In genomic region chr11:83156150-83156995, GRCh38 we compare ENCODE assay signal across 8 cellular contexts. TPM values are rescaled to one million over a fixed set of nuclear protein-coding genes. Genes with fewer than 3 reads are reported as not detected.
DNase-seq lines count a peak whose midpoint lies in the region; ATAC-seq, FAIRE-seq and TF ChIP-seq lines count a peak whose summit lies in the region.

No MANE protein-coding gene starts in this region.

- H3K27ac ChIP-seq in adrenal gland (peak overlapping the region; percentile 84 to 100 (median 90)), pancreas (peak overlapping the region; percentile 74 to 100 (median 88)), vagina (peak overlapping the region; percentile 99)

- TF ChIP-seq POLR2A in adrenal gland (IDR thresholded peaks at IDR 0.05), result peak in 1 of 2 donors; percentile 79
- peak; percentile 86 to 99 for TF ChIP-seq POLR2A in vagina (IDR thresholded peaks at IDR 0.05)

- no peaks in the 10 kb centered on the region for H3K27me3 ChIP-seq in adrenal gland
- no peaks in the 10 kb centered on the region for H3K27me3 ChIP-seq in pancreas
- H3K27me3 ChIP-seq in vagina, result no peaks in the 10 kb centered on the region

- peak; percentile 95 for ATAC-seq in HG02642 (IDR thresholded peaks at IDR 0.05; ENCODE audit: poor library complexity, unreplicated experiment)
- ATAC-seq in pancreas, result peak; percentile 84 to 91 (median 88)

- peak; percentile 99 for DNase-seq in GM12864 (ENCODE audit: low read depth)
- peak; percentile 100 for DNase-seq in NCI-H1105 (lab: John Stamatoyannopoulos, UW)
- DNase-seq in SKM-1 (lab: John Stamatoyannopoulos, UW; ENCODE audit: unreplicated experiment), result peak; percentile 100
- peak in 6 of 7 donors; percentile 98 to 100 (median 100) for DNase-seq in adrenal gland
- peak; percentile 99 for DNase-seq in cardiac septum (ENCODE audit: low spot score)
- DNase-seq in pancreas, result peak; percentile 89 to 99 (median 98)
- DNase-seq in vagina (ENCODE audit: extremely low spot score in 2 of 2), result peak; percentile 100

- peak overlapping the region; percentile 92 for H3K4me3 ChIP-seq in GM12864 (ENCODE audit: low read depth, low read length)
- H3K4me3 ChIP-seq in adrenal gland, result peak overlapping the region; percentile 16 to 83 (median 52)
- peak overlapping the region; percentile 19 to 54 (median 42) for H3K4me3 ChIP-seq in pancreas
- H3K4me3 ChIP-seq in vagina, result peak overlapping the region; percentile 79 to 93

- H3K36me3 ChIP-seq in adrenal gland (replicated peaks in 1 of 2) (no peaks in the 10 kb centered on the region), pancreas (no peaks in the 10 kb centered on the region), vagina (no peaks in the 10 kb centered on the region)

- WGBS in adrenal gland, 4 donors, result 0 to 1% (median 0%) methylated on average over 20 to 35 of the region's 35 CpGs
- 0 to 1% methylated on average over 35 of the region's 35 CpGs for WGBS in pancreas, 2 donors

- FAIRE-seq in pancreas (lab: Jason Lieb, UNC), result peak; percentile 96

- peaks cover 9 to 29% of the 10 kb centered on the region in 2 donors for H3K4me1 ChIP-seq in adrenal gland (replicated peaks in 1 of 2)
- peaks cover 0 to 13% (median 11%) of the 10 kb centered on the region in 3 donors for H3K4me1 ChIP-seq in pancreas
- H3K4me1 ChIP-seq in vagina, result peaks cover 27% of the 10 kb centered on the region

- H3K9me3 ChIP-seq in adrenal gland (replicated peaks in 1 of 3) (no peaks in the 10 kb centered on the region), pancreas (no peaks in the 10 kb centered on the region), vagina (no peaks in the 10 kb centered on the region)

- intact Hi-C loops in adrenal gland (cut with DNase I), result loop anchor here in 1 of 2 donors (10.0 kb wide), 1 partner anchor 252 kb away; the partner anchor contains the start of genes DDIAS and PRCP
- intact Hi-C loops in cardiac septum (cut with DNase I), result loop anchor here (2.0 to 5.0 kb wide), 3 partner anchors 38 to 256 kb away; partner anchors contain the start of genes DDIAS and PRCP
- intact Hi-C loops in pancreas (cut with DNase I), result no loop called here
- intact Hi-C loops in vagina (cut with DNase I), result loop anchor here (2.0 kb wide), 1 partner anchor 86 kb away; the partner anchor contains the start of gene RAB30

- TF ChIP-seq CTCF in GM12864 (IDR thresholded peaks at IDR 0.05; ENCODE audit: low read depth, low read length, missing control alignments) (no peak), adrenal gland (IDR thresholded peaks at IDR 0.05) (no peak), pancreas (IDR thresholded peaks at IDR 0.05) (no peak), vagina (IDR thresholded peaks at IDR 0.05) (no peak)

RNA-seq across cellular contexts. Expression of gene PCF11, which starts 0.6 kb away (rescaled TPM):
- total RNA-seq in adrenal gland (10 to 100 TPM; 20.2 to 62.8 (median 47.3) TPM), cardiac septum (26.6 TPM), pancreas (10 to 100 TPM; 18.4 to 34.3 (median 25.3) TPM), vagina (102 TPM)
- polyA plus RNA-seq in adrenal gland (10 to 100 TPM; 40.0 to 46.9 (median 46.8) TPM), pancreas (10 to 100 TPM; 23.5 to 31.2 TPM)

RNA-seq across cellular contexts. Expression of gene ANKRD42, which starts 37.1 kb away (rescaled TPM):
- total RNA-seq in adrenal gland (10 to 100 TPM; 15.3 to 34.3 (median 25.9) TPM), cardiac septum (6.0 TPM), pancreas (1 to 10 TPM; 4.1 to 8.1 (median 5.3) TPM), vagina (10.3 TPM)
- polyA plus RNA-seq in adrenal gland (10 to 100 TPM in 2 of 3 donors, 1 to 10 TPM in 1; 9.0 to 23.6 (median 12.4) TPM), pancreas (1 to 10 TPM; 3.5 to 5.4 TPM)

Comparison
In these comparisons a context has a peak if more than half of its experiments do, and no peak if none do; other contexts are left out.
1. Peak in every context shown above with its lines: DNase-seq, ATAC-seq, H3K4me3 ChIP-seq and H3K27ac ChIP-seq.
2. H3K4me3 ChIP-seq: peak in every context shown above with its lines; median percentile 92 in GM12864; 86 in vagina; 52 in adrenal gland; 42 in pancreas.
3. intact Hi-C loops: an anchor here in cardiac septum (2.0 to 5.0 kb wide) and vagina (2.0 kb wide); none called in pancreas.